In the genomic region with DNA sequence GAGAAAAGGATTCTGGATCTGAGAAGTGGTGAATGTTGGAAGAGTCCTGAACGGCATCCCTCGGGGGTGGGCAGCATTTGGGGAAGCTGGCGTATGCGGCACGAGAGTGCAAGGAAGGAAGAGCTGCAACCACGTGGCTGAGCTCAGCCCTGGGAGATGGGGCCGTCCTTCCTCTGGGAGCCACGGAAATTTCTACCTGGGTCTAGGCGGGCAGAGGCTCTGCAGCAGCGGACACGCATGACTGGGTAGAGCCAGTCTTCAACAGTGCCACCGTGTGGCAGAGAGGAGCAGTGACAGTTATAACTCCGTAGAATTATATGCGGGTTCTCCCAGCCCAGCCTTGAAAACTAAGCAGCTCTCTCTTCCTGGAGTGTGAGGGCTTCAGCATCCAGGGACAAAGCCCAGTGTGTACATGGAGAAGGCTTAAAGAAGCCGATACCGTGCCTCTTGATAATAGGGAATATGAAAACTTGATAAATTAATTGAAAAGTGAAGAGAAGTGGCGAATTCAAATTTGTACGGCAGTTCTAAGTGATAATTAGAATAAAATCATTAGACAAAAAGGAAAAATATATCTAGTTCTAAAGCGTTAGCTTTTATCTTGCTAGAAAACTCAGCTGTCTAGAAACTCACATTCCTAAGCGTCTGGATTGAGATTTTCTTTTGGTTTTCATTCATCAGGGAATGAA, we compare ENCODE assay signal across 8 cellular contexts.
DNase-seq lines count a peak whose midpoint lies in the region; ATAC-seq and TF ChIP-seq lines count a peak whose summit lies in the region.

No MANE protein-coding gene starts in this region.

- H3K9me3 Mint-ChIP-seq in WTC11 (peaks cover 3% of the 10 kb centered on the region), chondrocyte (ENCODE audit: low read depth) (peaks cover 2% of the 10 kb centered on the region)

- H3K4me1 Mint-ChIP-seq in WTC11 = peaks cover 4% of the 10 kb centered on the region
- H3K4me1 Mint-ChIP-seq in chondrocyte (ENCODE audit: low read depth) = peaks cover 27% of the 10 kb centered on the region

- H3K79me2 ChIP-seq in ACC112 (ENCODE audit: control insufficient read depth, insufficient read depth, low read length, unreplicated experiment) = no peaks in the 10 kb centered on the region

- DNase-seq in NCI-H2171 treated with DMSO at 0.1 percent for 48 hours (lab: John Stamatoyannopoulos, UW) = peak; percentile 68
- peak; percentile 76 for DNase-seq in WTC11 (ENCODE audit: low spot score)
- peak; percentile 73 for DNase-seq in chondrocyte (ENCODE audit: low spot score)
- DNase-seq in left kidney (ENCODE audit: low read depth, low spot score) = peak; percentile 88
- DNase-seq in stimulated activated CD4-positive, alpha-beta T cell treated with anti-CD3 and anti-CD28 coated beads, TNF-alpha, amount 100 ng/mL, for 4 hours (ENCODE audit: low read depth in 3 of 3) = peak in 2 of 3 experiments; percentile 0 to 2

- H2AFZ ChIP-seq in ACC112 (ENCODE audit: low read length, unreplicated experiment) = peak overlapping the region; percentile 12

- H3K27me3 ChIP-seq in ACC112 (ENCODE audit: insufficient read depth, low read length) = peaks cover 22% of the 10 kb centered on the region; the same call in 1 of the 2 replicates

- no peaks in the 10 kb centered on the region for H3K36me3 ChIP-seq in ACC112 (ENCODE audit: insufficient read depth, low read length)

- CTCF ChIA-PET in WTC11 (lab: Charles Lee) = interaction anchor here (0.6 to 6.1 kb wide), 53 partner anchors 12 to 442 kb away, joined by 3 to 75 read pairs (median 5); partner anchors contain the start of gene STXBP6

- H3K27me3 Mint-ChIP-seq in WTC11 (ENCODE audit: low read depth) (peaks cover 24% of the 10 kb centered on the region), chondrocyte (ENCODE audit: low read depth) (peaks cover 20% of the 10 kb centered on the region)

- H3K4me1 ChIP-seq in ACC112 (ENCODE audit: control insufficient read depth, insufficient read depth, low read length, unreplicated experiment) = no peaks in the 10 kb centered on the region

- H3K36me3 Mint-ChIP-seq in WTC11 = peaks cover under 1% of the 10 kb centered on the region; the same call in 1 of the 2 replicates
- peaks cover 2% of the 10 kb centered on the region for H3K36me3 Mint-ChIP-seq in chondrocyte (ENCODE audit: low read depth)

- H3K4me3 ChIP-seq in ACC112 (ENCODE audit: low read depth, low read length) = peak overlapping the region; percentile 40; the same call in 1 of the 2 replicates

- peak; percentile 68 for TF ChIP-seq CTCF in WTC11 (IDR thresholded peaks at IDR 0.05)
- peak; percentile 90 for TF ChIP-seq CTCF in chondrocyte (IDR thresholded peaks at IDR 0.05)

- POLR2A ChIA-PET in WTC11 (lab: Charles Lee) = no interaction called here

- no peak overlapping the region for H3K27ac ChIP-seq in ACC112 (ENCODE audit: low read depth, low read length)

- H3K4me3 Mint-ChIP-seq in WTC11 = peak overlapping the region; percentile 34
- no peak overlapping the region for H3K4me3 Mint-ChIP-seq in chondrocyte (ENCODE audit: unreplicated experiment)

- peak; percentile 89 for ATAC-seq in GM18519 (IDR thresholded peaks at IDR 0.05; ENCODE audit: low FRiP score, unreplicated experiment)
- ATAC-seq in HG03060 (IDR thresholded peaks at IDR 0.05; ENCODE audit: low read depth, unreplicated experiment) = peak; percentile 81
- peak; percentile 97 for ATAC-seq in WTC11

- H3K27ac Mint-ChIP-seq in WTC11 (no peak overlapping the region), chondrocyte (ENCODE audit: unreplicated experiment) (no peak overlapping the region)

TF ChIP-seq in WTC11, 78 proteins besides CTCF, POLR2A, EP300 and RAD21 (continues in another document):
- TF ChIP-seq, protein P1, sequence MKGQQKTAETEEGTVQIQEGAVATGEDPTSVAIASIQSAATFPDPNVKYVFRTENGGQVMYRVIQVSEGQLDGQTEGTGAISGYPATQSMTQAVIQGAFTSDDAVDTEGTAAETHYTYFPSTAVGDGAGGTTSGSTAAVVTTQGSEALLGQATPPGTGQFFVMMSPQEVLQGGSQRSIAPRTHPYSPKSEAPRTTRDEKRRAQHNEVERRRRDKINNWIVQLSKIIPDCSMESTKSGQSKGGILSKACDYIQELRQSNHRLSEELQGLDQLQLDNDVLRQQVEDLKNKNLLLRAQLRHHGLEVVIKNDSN (CRISPR knock-in tag; IDR thresholded peaks at IDR 0.05) = peak; percentile 58; the same call in 1 of the 2 replicates
- TF ChIP-seq USF2 (CRISPR knock-in tag; IDR thresholded peaks at IDR 0.05) (peak; percentile 63), NFE2L1 (CRISPR knock-in tag; IDR thresholded peaks at IDR 0.05) (0 out of 2 replicates have a peak, but pooled peaks have one; percentile 32), ERG (CRISPR knock-in tag; IDR thresholded peaks at IDR 0.05) (no peak), ZNF425 (CRISPR knock-in tag; conservative IDR thresholded peaks at IDR 0.05) (no peak), GABPB1 (CRISPR knock-in tag; IDR thresholded peaks at IDR 0.05) (peak; percentile 44; the same call in 1 of the 2 replicates), FOXK1 (CRISPR knock-in tag; IDR thresholded peaks at IDR 0.05) (0 out of 2 replicates have a peak, but pooled peaks have one; percentile 23), ZNF232 (CRISPR knock-in tag; IDR thresholded peaks at IDR 0.05) (no peak), MAX (CRISPR knock-in tag; IDR thresholded peaks at IDR 0.05) (peak; percentile 77)
- TF ChIP-seq, protein P2, sequence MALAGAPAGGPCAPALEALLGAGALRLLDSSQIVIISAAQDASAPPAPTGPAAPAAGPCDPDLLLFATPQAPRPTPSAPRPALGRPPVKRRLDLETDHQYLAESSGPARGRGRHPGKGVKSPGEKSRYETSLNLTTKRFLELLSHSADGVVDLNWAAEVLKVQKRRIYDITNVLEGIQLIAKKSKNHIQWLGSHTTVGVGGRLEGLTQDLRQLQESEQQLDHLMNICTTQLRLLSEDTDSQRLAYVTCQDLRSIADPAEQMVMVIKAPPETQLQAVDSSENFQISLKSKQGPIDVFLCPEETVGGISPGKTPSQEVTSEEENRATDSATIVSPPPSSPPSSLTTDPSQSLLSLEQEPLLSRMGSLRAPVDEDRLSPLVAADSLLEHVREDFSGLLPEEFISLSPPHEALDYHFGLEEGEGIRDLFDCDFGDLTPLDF (CRISPR knock-in tag; IDR thresholded peaks at IDR 0.05) = no peak
- TF ChIP-seq, protein P3, sequence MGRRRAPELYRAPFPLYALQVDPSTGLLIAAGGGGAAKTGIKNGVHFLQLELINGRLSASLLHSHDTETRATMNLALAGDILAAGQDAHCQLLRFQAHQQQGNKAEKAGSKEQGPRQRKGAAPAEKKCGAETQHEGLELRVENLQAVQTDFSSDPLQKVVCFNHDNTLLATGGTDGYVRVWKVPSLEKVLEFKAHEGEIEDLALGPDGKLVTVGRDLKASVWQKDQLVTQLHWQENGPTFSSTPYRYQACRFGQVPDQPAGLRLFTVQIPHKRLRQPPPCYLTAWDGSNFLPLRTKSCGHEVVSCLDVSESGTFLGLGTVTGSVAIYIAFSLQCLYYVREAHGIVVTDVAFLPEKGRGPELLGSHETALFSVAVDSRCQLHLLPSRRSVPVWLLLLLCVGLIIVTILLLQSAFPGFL (CRISPR knock-in tag; IDR thresholded peaks at IDR 0.05; ENCODE audit: borderline replicate concordance) = no peak

Comparison
In these comparisons a context has a peak if more than half of its experiments do, and no peak if none do; other contexts are left out.
1. DNase-seq: peak in every context shown above with its lines; median percentile 88 in left kidney; 76 in WTC11; 73 in chondrocyte; 68 in NCI-H2171 treated with DMSO at 0.1 percent for 48 hours; 1 in stimulated activated CD4-positive, alpha-beta T cell treated with anti-CD3 and anti-CD28 coated beads, TNF-alpha, amount 100 ng/mL, for 4 hours.